ENCODE assay signal across 20 cellular contexts in genomic region chr10:97904026-97904410, GRCh38.
"Had no signal": no experiment of that assay in that cellular context is flagged by ENCODE, and none has a peak within 500 bp of the region (broad histone marks: within the 10 kb centered on the region; RNA-seq: fewer than 3 reads in every experiment).

No MANE protein-coding gene starts in this region.

- H3K4me3 ChIP-seq: body of pancreas, dorsolateral prefrontal cortex, mucosa of descending colon, transverse colon, vagina had no signal

- ATAC-seq: activated CD8-positive, alpha-beta T cell treated with anti-CD3 and anti-CD28 coated beads, Interleukin-2, amount 10 ng/mL, durations not matched to agents 7 days and 5 days; activated T-cell treated with anti-CD3 and anti-CD28 coated beads, Interleukin-2, amount 50 U/mL, for 4 hours; body of pancreas; left lobe of liver; mucosa of descending colon had no signal

- H3K4me1 ChIP-seq: body of pancreas, transverse colon, vagina had no signal

- DNase-seq: activated CD4-positive, alpha-beta T cell treated with anti-CD3 and anti-CD28 coated beads, Interleukin-2, amount 10 ng/mL, durations not matched to agents 7 days and 5 days; activated CD8-positive, alpha-beta T cell treated with anti-CD3 and anti-CD28 coated beads, Interleukin-2, amount 10 ng/mL, durations not matched to agents 7 days and 5 days; activated naive CD4-positive, alpha-beta T cell treated with anti-CD3 and anti-CD28 coated beads for 36 hours; activated T-cell treated with anti-CD3 and anti-CD28 coated beads, Interleukin-2, amount 50 U/mL, for 4 hours; body of pancreas; central memory CD4-positive, alpha-beta T cell; foreskin fibroblast; hippocampal formation; islet precursor cell; mucosa of descending colon; naive B cell; small intestine; stimulated activated CD4-positive, alpha-beta T cell treated with anti-CD3 and anti-CD28 coated beads, Interleukin-15, amount 100 ng/mL, for 24 hours; stimulated activated CD4-positive, alpha-beta T cell treated with anti-CD3 and anti-CD28 coated beads, Interleukin-2, amount 100 ng/mL, for 48 hours; T-helper 9 cell; transverse colon had no signal

- H3K27me3 ChIP-seq: body of pancreas, dorsolateral prefrontal cortex, vagina had no signal

- H3K9me3 ChIP-seq: body of pancreas, mucosa of descending colon, transverse colon, vagina had no signal

- H3K27ac ChIP-seq: body of pancreas, dorsolateral prefrontal cortex, epithelial cell of prostate, transverse colon, vagina had no signal

- H3K36me3 ChIP-seq: transverse colon, vagina had no signal
